ENCODE assay signal across 16 cellular contexts in the genomic region with DNA sequence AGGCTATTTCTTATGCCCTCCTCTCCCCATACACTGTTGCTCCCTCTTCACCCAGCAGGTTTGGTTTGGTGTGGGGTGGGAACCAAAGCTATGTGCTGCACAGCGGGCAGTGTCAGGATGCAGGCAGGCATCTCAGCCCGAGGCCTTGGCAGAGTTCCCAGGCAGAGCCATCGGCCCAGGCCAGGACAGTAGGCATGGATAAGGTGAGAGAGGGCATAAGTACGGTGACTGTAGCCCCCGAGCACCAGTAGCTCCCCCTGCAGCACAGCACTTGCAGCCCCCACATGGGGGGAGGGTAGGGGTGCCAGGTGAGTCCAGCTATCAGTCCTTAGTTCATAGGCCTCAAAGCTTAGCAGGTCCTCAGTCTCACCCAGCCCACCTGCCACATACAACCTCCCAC. TPM values are rescaled to one million over a fixed set of nuclear protein-coding genes. Genes with fewer than 3 reads are reported as not detected.
DNase-seq lines count a peak whose midpoint lies in the region; ATAC-seq and TF ChIP-seq lines count a peak whose summit lies in the region.
"Had no signal": no experiment of that assay in that cellular context is flagged by ENCODE, and none has a peak within 500 bp of the region (broad histone marks: within the 10 kb centered on the region; RNA-seq: fewer than 3 reads in every experiment).

No MANE protein-coding gene starts in this region.

- POLR2A ChIA-PET in T-cell (lab: Charles Lee): interaction anchor here (0.6 kb wide), 2 partner anchors 23 to 639 kb away, joined by 4 to 5 read pairs; no protein-coding TSS in a partner anchor

- intact Hi-C loops in aorta (cut with DNase I): no loop called here

- H3K4me3 Mint-ChIP-seq in activated naive CD4-positive, alpha-beta T cell treated with anti-CD3 and anti-CD28 coated beads, Interleukin-2, amount 50 U/mL, for 24 hours: peak overlapping the region; percentile 36
- peak overlapping the region in 1 of 3 donors; percentile 52 for H3K4me3 Mint-ChIP-seq in T-cell

- H3K27me3 Mint-ChIP-seq in activated naive CD4-positive, alpha-beta T cell treated with anti-CD3 and anti-CD28 coated beads, Interleukin-2, amount 50 U/mL, for 24 hours: no peaks in the 10 kb centered on the region
- H3K27me3 Mint-ChIP-seq in T-cell: no peaks in the 10 kb centered on the region

- TF ChIP-seq CTCF in Peyer's patch (IDR thresholded peaks at IDR 0.05): no peak

- H3K27ac ChIP-seq in aorta (ENCODE audit: low read depth in 1 of 2, low read length in 2 of 2): no peak overlapping the region
- H3K27ac ChIP-seq in Peyer's patch: peak overlapping the region in 2 of 4 donors; percentile 47 to 81
- H3K27ac ChIP-seq: right lobe of liver, SK-N-MC, VCaP had no signal

- CTCF ChIA-PET in T-cell (lab: Charles Lee): no interaction called here

- H3K36me3 ChIP-seq in aorta (ENCODE audit: control insufficient read depth in 1 of 2, insufficient read depth in 2 of 2, low read length in 1 of 2) (no peaks in the 10 kb centered on the region), Peyer's patch (no peaks in the 10 kb centered on the region)
- H3K36me3 ChIP-seq: adrenal gland, right lobe of liver had no signal

- ATAC-seq in T-cell (replicated peaks in 1 of 4): no peak
- ATAC-seq in esophagus mucosa: peak; percentile 22
- peak; percentile 36 for ATAC-seq in aorta (ENCODE audit: low FRiP score)
- no peak for ATAC-seq in GM19351 (IDR thresholded peaks at IDR 0.05; ENCODE audit: unreplicated experiment)

- no peak for TF ChIP-seq POLR2A in Peyer's patch (IDR thresholded peaks at IDR 0.05)

- no peaks in the 10 kb centered on the region for H3K36me3 Mint-ChIP-seq in activated naive CD4-positive, alpha-beta T cell treated with anti-CD3 and anti-CD28 coated beads, Interleukin-2, amount 50 U/mL, for 24 hours
- H3K36me3 Mint-ChIP-seq in T-cell: no peaks in the 10 kb centered on the region

- H3K27me3 ChIP-seq in aorta (ENCODE audit: control insufficient read depth in 1 of 2, insufficient read depth in 2 of 2, low read length in 1 of 2) (no peaks in the 10 kb centered on the region), Peyer's patch (no peaks in the 10 kb centered on the region)
- H3K27me3 ChIP-seq: adrenal gland, right lobe of liver had no signal

- peaks cover 31% of the 10 kb centered on the region for H3K4me1 Mint-ChIP-seq in activated naive CD4-positive, alpha-beta T cell treated with anti-CD3 and anti-CD28 coated beads, Interleukin-2, amount 50 U/mL, for 24 hours
- H3K4me1 Mint-ChIP-seq in T-cell: peaks cover 28 to 31% (median 30%) of the 10 kb centered on the region in 3 donors

- H3K9me3 Mint-ChIP-seq in activated naive CD4-positive, alpha-beta T cell treated with anti-CD3 and anti-CD28 coated beads, Interleukin-2, amount 50 U/mL, for 24 hours: no peaks in the 10 kb centered on the region
- H3K9me3 Mint-ChIP-seq in T-cell: no peaks in the 10 kb centered on the region

- H3K9me3 ChIP-seq in aorta (ENCODE audit: control insufficient read depth, low read length) (no peaks in the 10 kb centered on the region), Peyer's patch (no peaks in the 10 kb centered on the region)
- H3K9me3 ChIP-seq: adrenal gland, right lobe of liver had no signal

- no peak overlapping the region for H3K27ac Mint-ChIP-seq in activated naive CD4-positive, alpha-beta T cell treated with anti-CD3 and anti-CD28 coated beads, Interleukin-2, amount 50 U/mL, for 24 hours
- H3K27ac Mint-ChIP-seq in T-cell: peak overlapping the region; percentile 4 to 87

- no peak for DNase-seq in activated naive CD4-positive, alpha-beta T cell treated with anti-CD3 and anti-CD28 coated beads, Interleukin-2, amount 50 U/mL, for 16 hours
- DNase-seq in T-cell (no peak), aorta (no peak), Peyer's patch (no peak), DMS53 (lab: John Stamatoyannopoulos, UW) (no peak)
- DNase-seq: adrenal gland, erythroblast, NCI-H1092, NCI-H226, right lobe of liver had no signal

- H3K4me3 ChIP-seq in aorta (ENCODE audit: low read length in 2 of 2) (no peak overlapping the region), Peyer's patch (no peak overlapping the region)
- H3K4me3 ChIP-seq: adrenal gland, right lobe of liver, SK-N-MC had no signal

- H3K4me1 ChIP-seq in aorta (ENCODE audit: control insufficient read depth in 1 of 2, insufficient read depth in 2 of 2, low read length in 2 of 2) (no peaks in the 10 kb centered on the region), Peyer's patch (peaks cover 3 to 19% (median 11%) of the 10 kb centered on the region in 4 donors)
- H3K4me1 ChIP-seq: adrenal gland, right lobe of liver had no signal

- WGBS in aorta, 2 donors: 44 to 53% methylated on average over 5 of the region's 5 CpGs

RNA-seq across cellular contexts. Expression of a gene that starts 7.2 kb away (rescaled TPM):
- total RNA-seq in T-cell (under 1 TPM; 0.07 to 0.65 (median 0.22) TPM), esophagus mucosa (0.04 TPM), aorta (1 to 10 TPM in 1 of 2 donors, under 1 TPM in 1; 0.39 to 1.3 TPM), Peyer's patch (under 1 TPM in 1 of 4 donors, not detected in 3; 0.13 TPM)
- polyA plus RNA-seq in aorta: under 1 TPM; 0.25 to 0.41 TPM
- total RNA-seq: glomerular endothelial cell had no signal

RNA-seq across cellular contexts. Expression of a gene that starts 15.5 kb away (rescaled TPM):
- 10 to 100 TPM; 38.5 to 71.5 (median 65.5) TPM for total RNA-seq in T-cell
- 17.2 TPM for total RNA-seq in esophagus mucosa
- 10 to 100 TPM; 49.0 to 62.4 TPM for total RNA-seq in aorta
- polyA plus RNA-seq in aorta: 10 to 100 TPM; 10.3 to 28.2 TPM
- total RNA-seq in Peyer's patch: 100 to 1,000 TPM in 2 of 4 donors, 10 to 100 TPM in 2; 91.6 to 138 (median 110) TPM

RNA-seq across cellular contexts. Expression of a gene that starts 25.8 kb away (rescaled TPM):
- total RNA-seq in T-cell (10 to 100 TPM; 56.4 to 80.2 (median 61.5) TPM), esophagus mucosa (16.2 TPM), aorta (10 to 100 TPM; 27.5 to 40.0 TPM), Peyer's patch (100 to 1,000 TPM in 3 of 4 donors, 10 to 100 TPM in 1; 58.3 to 112 (median 102) TPM)
- polyA plus RNA-seq in aorta: 10 to 100 TPM; 14.9 to 82.1 TPM

RNA-seq across cellular contexts. Expression of a gene that starts 26.2 kb away (rescaled TPM):
- total RNA-seq in T-cell: 100 to 1,000 TPM in 4 of 5 donors, 10 to 100 TPM in 1; 92.9 to 142 (median 120) TPM
- 119 TPM for total RNA-seq in esophagus mucosa
- 10 to 100 TPM; 51.1 to 66.0 TPM for total RNA-seq in aorta
- 100 to 1,000 TPM in 1 of 2 donors, 10 to 100 TPM in 1; 84.8 to 122 TPM for polyA plus RNA-seq in aorta
- 100 to 1,000 TPM in 1 of 4 donors, 10 to 100 TPM in 3; 79.8 to 142 (median 92.0) TPM for total RNA-seq in Peyer's patch

RNA-seq across cellular contexts. Expression of a gene that starts 32.4 kb away (rescaled TPM):
- total RNA-seq in T-cell (10 to 100 TPM; 54.2 to 72.8 (median 57.5) TPM), esophagus mucosa (22.8 TPM), aorta (10 to 100 TPM; 25.9 to 27.6 TPM), Peyer's patch (10 to 100 TPM; 22.3 to 60.9 (median 31.1) TPM)
- 10 to 100 TPM; 15.8 to 42.7 TPM for polyA plus RNA-seq in aorta

Comparison
In these comparisons a context has a peak if more than half of its experiments do, and no peak if none do; other contexts are left out.
1. ATAC-seq: peak in esophagus mucosa (single experiment) and aorta (single experiment); none in T-cell (0 of 4) and GM19351 (single experiment).